In genomic region chr16:835373-835772, GRCh38 we compare ENCODE assay signal across 30 cellular contexts. TPM values are rescaled to one million over a fixed set of nuclear protein-coding genes. Genes with fewer than 3 reads are reported as not detected.
"Had no signal": no experiment of that assay in that cellular context is flagged by ENCODE, and none has a peak within 500 bp of the region (broad histone marks: within the 10 kb centered on the region; RNA-seq: fewer than 3 reads in every experiment).

No MANE protein-coding gene starts in this region.

- H3K27me3 ChIP-seq: testis, thyroid gland, upper lobe of left lung, upper lobe of right lung, vagina had no signal

- H3K4me1 Mint-ChIP-seq: stimulated activated effector memory CD8-positive, alpha-beta T cell treated with anti-CD3 and anti-CD28 coated beads, Interleukin-12 subunit alpha, Interleukin-12 subunit beta, amount 100 ng/mL, for 72 hours; stimulated activated memory B cell treated with anti-CD40 and anti-IgM and Interleukin-4, amounts not matched to agents 10 μg/mL and 1 μg/mL and 100 μg/mL, for 72 hours; stimulated activated naive B cell treated with anti-CD40 and anti-IgM and Interleukin-4, amounts not matched to agents 10 μg/mL and 1 μg/mL and 100 μg/mL, for 72 hours; stimulated activated naive CD8-positive, alpha-beta T cell treated with anti-CD3 and anti-CD28 coated beads, Interleukin-15, amount 100 ng/mL, for 72 hours had no signal

- H3K27me3 Mint-ChIP-seq: stimulated activated naive B cell treated with anti-CD40 and anti-IgM and Interleukin-4, amounts not matched to agents 10 μg/mL and 1 μg/mL and 100 μg/mL, for 72 hours; stimulated activated naive CD8-positive, alpha-beta T cell treated with anti-CD3 and anti-CD28 coated beads, Interleukin-15, Interleukin-2, amounts not matched to agents 100 ng/mL and 50 ng/mL, for 24 hours had no signal

- H3K4me3 ChIP-seq: stomach, suprapubic skin, testis, thoracic aorta, thyroid gland, tibial artery, tibial nerve, transverse colon, upper lobe of left lung, upper lobe of right lung, uterus, vagina had no signal

- H3K9me3 ChIP-seq: testis, thyroid gland had no signal

- H3K27ac Mint-ChIP-seq: stimulated activated effector memory CD8-positive, alpha-beta T cell treated with anti-CD3 and anti-CD28 coated beads, Interleukin-12 subunit alpha, Interleukin-12 subunit beta, amount 100 ng/mL, for 72 hours; stimulated activated memory B cell treated with anti-CD40 and anti-IgM and Interleukin-4, amounts not matched to agents 10 μg/mL and 1 μg/mL and 100 μg/mL, for 72 hours; stimulated activated naive B cell treated with anti-CD40 and anti-IgM and Interleukin-4, amounts not matched to agents 10 μg/mL and 1 μg/mL and 100 μg/mL, for 72 hours; stimulated activated naive CD8-positive, alpha-beta T cell treated with anti-CD3 and anti-CD28 coated beads, Interleukin-15, amount 100 ng/mL, for 72 hours; stimulated activated naive CD8-positive, alpha-beta T cell treated with anti-CD3 and anti-CD28 coated beads, Interleukin-15, Interleukin-2, amounts not matched to agents 100 ng/mL and 50 ng/mL, for 24 hours; type B pancreatic cell had no signal

- H3K36me3 Mint-ChIP-seq: stimulated activated effector memory CD8-positive, alpha-beta T cell treated with anti-CD3 and anti-CD28 coated beads, Interleukin-12 subunit alpha, Interleukin-12 subunit beta, amount 100 ng/mL, for 72 hours; stimulated activated memory B cell treated with anti-CD40 and anti-IgM and Interleukin-4, amounts not matched to agents 10 μg/mL and 1 μg/mL and 100 μg/mL, for 72 hours; type B pancreatic cell had no signal

- H3K27ac ChIP-seq: stomach, suprapubic skin, testis, thoracic aorta, thyroid gland, tibial artery, tibial nerve, transverse colon, upper lobe of left lung, upper lobe of right lung, uterus, vagina had no signal

- H3K4me1 ChIP-seq: stomach, suprapubic skin, testis, thyroid gland, tibial artery, upper lobe of right lung, uterus, vagina had no signal

- ATAC-seq: stimulated activated effector memory CD8-positive, alpha-beta T cell treated with anti-CD3 and anti-CD28 coated beads, Interleukin-12 subunit alpha, Interleukin-12 subunit beta, amount 100 ng/mL, for 72 hours; stimulated activated memory B cell treated with anti-CD40 and anti-IgM and Interleukin-4, amounts not matched to agents 10 μg/mL and 1 μg/mL and 100 μg/mL, for 72 hours; stimulated activated naive B cell treated with anti-CD40 and anti-IgM and Interleukin-4, amounts not matched to agents 10 μg/mL and 1 μg/mL and 100 μg/mL, for 72 hours; stimulated activated naive CD8-positive, alpha-beta T cell treated with anti-CD3 and anti-CD28 coated beads, Interleukin-15, amount 100 ng/mL, for 72 hours; stimulated activated naive CD8-positive, alpha-beta T cell treated with anti-CD3 and anti-CD28 coated beads, Interleukin-15, Interleukin-2, amounts not matched to agents 100 U/mL and 50 U/mL, for 24 hours; upper lobe of right lung had no signal

- H3K36me3 ChIP-seq: stomach, suprapubic skin, thoracic aorta, thyroid gland, tibial artery, tibial nerve, transverse colon, upper lobe of left lung, upper lobe of right lung, uterus, vagina had no signal

- DNase-seq: stimulated activated CD4-positive, alpha-beta T cell treated with anti-CD3 and anti-CD28 coated beads, Interleukin-2, amount 100 ng/mL, for 48 hours; stimulated activated CD4-positive, alpha-beta T cell treated with anti-CD3 and anti-CD28 coated beads, Interleukin-4, amount 100 ng/mL, for 1 hour; stimulated activated CD4-positive, alpha-beta T cell treated with anti-CD3 and anti-CD28 coated beads, Interleukin-4, amount 100 ng/mL, for 24 hours; stimulated activated CD4-positive, alpha-beta T cell treated with anti-CD3 and anti-CD28 coated beads, Interleukin-4, amount 100 ng/mL, for 4 hours; stimulated activated CD8-positive, alpha-beta memory T cell treated with anti-CD3 and anti-CD28 coated beads, Interleukin-4, amount 100 ng/mL, for 48 hours; stimulated activated naive B cell treated with anti-CD40 and anti-IgM and Interleukin-4, amounts not matched to agents 10 μg/mL and 1 μg/mL and 100 μg/mL, for 72 hours; stimulated activated naive CD4-positive, alpha-beta T cell; stimulated activated naive CD4-positive, alpha-beta T cell treated with Interleukin-2 at 50 U/mL for 16 hours; stimulated activated naive CD8-positive, alpha-beta T cell treated with anti-CD3 and anti-CD28 coated beads, Interleukin-15, amount 100 ng/mL, for 72 hours; stimulated activated naive CD8-positive, alpha-beta T cell treated with anti-CD3 and anti-CD28 coated beads, Interleukin-15, Interleukin-2, amounts not matched to agents 100 U/mL and 50 U/mL, for 24 hours; stomach; substantia nigra; testis; thyroid gland; tibial artery; transverse colon; upper lobe of right lung; uterus had no signal

- H3K4me3 Mint-ChIP-seq: stimulated activated effector memory CD8-positive, alpha-beta T cell treated with anti-CD3 and anti-CD28 coated beads, Interleukin-12 subunit alpha, Interleukin-12 subunit beta, amount 100 ng/mL, for 72 hours; stimulated activated memory B cell treated with anti-CD40 and anti-IgM and Interleukin-4, amounts not matched to agents 10 μg/mL and 1 μg/mL and 100 μg/mL, for 72 hours; stimulated activated naive B cell treated with anti-CD40 and anti-IgM and Interleukin-4, amounts not matched to agents 10 μg/mL and 1 μg/mL and 100 μg/mL, for 72 hours; stimulated activated naive CD8-positive, alpha-beta T cell treated with anti-CD3 and anti-CD28 coated beads, Interleukin-15, amount 100 ng/mL, for 72 hours; stimulated activated naive CD8-positive, alpha-beta T cell treated with anti-CD3 and anti-CD28 coated beads, Interleukin-15, Interleukin-2, amounts not matched to agents 100 ng/mL and 50 ng/mL, for 24 hours; type B pancreatic cell had no signal

RNA-seq across cellular contexts. Expression of gene GNG13, which starts 34.8 kb away (rescaled TPM):
- total RNA-seq: stomach, subcutaneous adipose tissue, suprapubic skin, temporal lobe, testis, thoracic aorta, thyroid gland, tibial nerve, upper lobe of left lung, upper lobe of right lung, urinary bladder, uterus, vagina had no signal
- polyA plus RNA-seq: stomach, urinary bladder had no signal
